In genomic region chr6:106939848-106940247, GRCh38 we compare ENCODE assay signal across 13 cellular contexts. TPM values are rescaled to one million over a fixed set of nuclear protein-coding genes. Genes with fewer than 3 reads are reported as not detected.
DNase-seq lines count a peak whose midpoint lies in the region; ATAC-seq, FAIRE-seq and TF ChIP-seq lines count a peak whose summit lies in the region.
"Had no signal": no experiment of that assay in that cellular context is flagged by ENCODE, and none has a peak within 500 bp of the region (broad histone marks: within the 10 kb centered on the region; RNA-seq: fewer than 3 reads in every experiment).

No MANE protein-coding gene starts in this region.

- TF ChIP-seq POLR2A in GM12892 (IDR thresholded peaks at IDR 0.05; ENCODE audit: low read depth, low read length): no peak

- peak; percentile 77 for ATAC-seq in GM18907 (IDR thresholded peaks at IDR 0.05; ENCODE audit: unreplicated experiment)
- ATAC-seq in HG02852 (IDR thresholded peaks at IDR 0.05; ENCODE audit: unreplicated experiment): peak; percentile 64
- ATAC-seq in left ventricle myocardium superior: no peak
- ATAC-seq: activated CD8-positive, alpha-beta memory T cell treated with anti-CD3 and anti-CD28 coated beads, Interleukin-2, amount 10 ng/mL, durations not matched to agents 7 days and 5 days; right cardiac atrium had no signal

- no peak overlapping the region for H3K4me2 ChIP-seq in OCI-LY7 (ENCODE audit: low read length)

- intact Hi-C loops in OCI-LY7 (cut with micrococcal nuclease; ENCODE audit: unreplicated experiment): no loop called here
- intact Hi-C loops in dorsolateral prefrontal cortex (cut with DNase I): no loop called here
- intact Hi-C loops in left ventricle myocardium superior (cut with micrococcal nuclease): no loop called here

- no peaks in the 10 kb centered on the region for H4K20me1 ChIP-seq in OCI-LY7 (ENCODE audit: insufficient read depth, low read length)

- H3K79me2 ChIP-seq in OCI-LY7 (ENCODE audit: insufficient read depth, low read depth, low read length): no peaks in the 10 kb centered on the region

- no peaks in the 10 kb centered on the region for H3K4me1 ChIP-seq in OCI-LY7 (ENCODE audit: insufficient read depth, low read length, poor library complexity, severe bottlenecking)
- peaks cover 27 to 37% of the 10 kb centered on the region in 2 experiments for H3K4me1 ChIP-seq in neutrophil (ENCODE audit: control insufficient read depth in 1 of 2, insufficient read depth in 1 of 2, low read depth in 1 of 2, low read length in 1 of 2)

- no peaks in the 10 kb centered on the region for H3K9me2 ChIP-seq in OCI-LY7 (ENCODE audit: insufficient read depth, low read length)

- H3K9me3 ChIP-seq in OCI-LY7 (ENCODE audit: low read length): no peaks in the 10 kb centered on the region
- H3K9me3 ChIP-seq in neutrophil: no peaks in the 10 kb centered on the region
- H3K9me3 ChIP-seq: Caco-2 had no signal

- no peak overlapping the region for H2AFZ ChIP-seq in OCI-LY7 (ENCODE audit: low read length)

- H3K4me3 ChIP-seq in OCI-LY7 (ENCODE audit: low read depth, low read length, poor library complexity, severe bottlenecking) (no peak overlapping the region), neutrophil (ENCODE audit: low read depth in 1 of 2, low read length in 1 of 2) (peak overlapping the region in 1 of 2 experiments; percentile 18), dorsolateral prefrontal cortex (no peak overlapping the region)

- H3K27me3 ChIP-seq in neutrophil: no peaks in the 10 kb centered on the region
- H3K27me3 ChIP-seq in dorsolateral prefrontal cortex: peaks cover 0 to 15% (median 0%) of the 10 kb centered on the region in 45 donors

- H3K36me3 ChIP-seq in OCI-LY7 (ENCODE audit: insufficient read depth, low read length) (no peaks in the 10 kb centered on the region), neutrophil (no peaks in the 10 kb centered on the region)

- no peak for TF ChIP-seq CTCF in OCI-LY7 (conservative IDR thresholded peaks at IDR 0.05; ENCODE audit: low read length)
- no peak for TF ChIP-seq CTCF in neutrophil (IDR thresholded peaks at IDR 0.05)
- TF ChIP-seq CTCF in dorsolateral prefrontal cortex (IDR thresholded peaks at IDR 0.05 in 54 of 56, conservative IDR thresholded peaks at IDR 0.05 in 2 of 56; ENCODE audit: low read depth in 1 of 56, partially characterized antibody in 56 of 56): no peak

- CTCF ChIA-PET in OCI-LY7 (lab: Charles Lee; ENCODE audit: unreplicated experiment): interaction anchor here (0.5 kb wide), 1 partner anchor 59 kb away, joined by 3 read pairs; no protein-coding TSS in a partner anchor

- POLR2A ChIA-PET in OCI-LY7 (lab: Charles Lee): no interaction called here

- no TSS peak for BruUV-seq in OCI-LY7 (replicated peaks; lab: Mats Ljungman, UMichigan)

- no peak overlapping the region for H3K27ac ChIP-seq in OCI-LY7 (ENCODE audit: low read depth, low read length, poor library complexity, severe bottlenecking)
- H3K27ac ChIP-seq in neutrophil: peak overlapping the region; percentile 63
- no peak overlapping the region for H3K27ac ChIP-seq in dorsolateral prefrontal cortex

- no peak for FAIRE-seq in GM12892 (lab: Jason Lieb, UNC)

- DNase-seq in OCI-LY7 (ENCODE audit: low spot score): peak; percentile 9
- no peak for DNase-seq in dorsolateral prefrontal cortex
- DNase-seq in GM12892 (ENCODE audit: insufficient read length): no peak
- DNase-seq in left ventricle myocardium superior: no peak
- no peak for DNase-seq in activated T-cell treated with anti-CD3 and anti-CD28 coated beads, Interleukin-2, amount 50 U/mL, for 1 hour
- DNase-seq: activated CD8-positive, alpha-beta memory T cell treated with anti-CD3 and anti-CD28 coated beads, Interleukin-2, amount 10 ng/mL, durations not matched to agents 7 days and 5 days; Caco-2; cortex of kidney; NCI-H187 treated with DMSO at 0.1 percent for 48 hours; right cardiac atrium had no signal

RNA-seq across cellular contexts. Expression of gene CD24, which starts 34.7 kb away (rescaled TPM):
- 320 and 382 TPM in 2 replicates for total RNA-seq in OCI-LY7 (2014; rRNA removed; shearing (Covaris generic))
- total RNA-seq in OCI-LY7 (2022) (198 and 224 TPM in 2 replicates), dorsolateral prefrontal cortex (10 to 100 TPM in 30 of 120 experiments, 1 to 10 TPM in 90; 1.4 to 17.5 (median 7.1) TPM), left ventricle myocardium superior (0.99 TPM)
- 2.5 TPM for polyA plus RNA-seq in GM12892 (2012; ENCODE audit: missing spikeins)

Comparison
In these comparisons a context has a peak if more than half of its experiments do, and no peak if none do; other contexts are left out.
1. RNA of gene CD24, which starts 34.7 kb away (total RNA-seq): 198 to 382 TPM in OCI-LY7; 1.4 to 17.5 TPM in dorsolateral prefrontal cortex and 0.99 TPM in left ventricle myocardium superior (single experiment); every median in the first group is over 10 times any median in the second.